11 cellular contexts compared by ENCODE assay signal in the genomic region with DNA sequence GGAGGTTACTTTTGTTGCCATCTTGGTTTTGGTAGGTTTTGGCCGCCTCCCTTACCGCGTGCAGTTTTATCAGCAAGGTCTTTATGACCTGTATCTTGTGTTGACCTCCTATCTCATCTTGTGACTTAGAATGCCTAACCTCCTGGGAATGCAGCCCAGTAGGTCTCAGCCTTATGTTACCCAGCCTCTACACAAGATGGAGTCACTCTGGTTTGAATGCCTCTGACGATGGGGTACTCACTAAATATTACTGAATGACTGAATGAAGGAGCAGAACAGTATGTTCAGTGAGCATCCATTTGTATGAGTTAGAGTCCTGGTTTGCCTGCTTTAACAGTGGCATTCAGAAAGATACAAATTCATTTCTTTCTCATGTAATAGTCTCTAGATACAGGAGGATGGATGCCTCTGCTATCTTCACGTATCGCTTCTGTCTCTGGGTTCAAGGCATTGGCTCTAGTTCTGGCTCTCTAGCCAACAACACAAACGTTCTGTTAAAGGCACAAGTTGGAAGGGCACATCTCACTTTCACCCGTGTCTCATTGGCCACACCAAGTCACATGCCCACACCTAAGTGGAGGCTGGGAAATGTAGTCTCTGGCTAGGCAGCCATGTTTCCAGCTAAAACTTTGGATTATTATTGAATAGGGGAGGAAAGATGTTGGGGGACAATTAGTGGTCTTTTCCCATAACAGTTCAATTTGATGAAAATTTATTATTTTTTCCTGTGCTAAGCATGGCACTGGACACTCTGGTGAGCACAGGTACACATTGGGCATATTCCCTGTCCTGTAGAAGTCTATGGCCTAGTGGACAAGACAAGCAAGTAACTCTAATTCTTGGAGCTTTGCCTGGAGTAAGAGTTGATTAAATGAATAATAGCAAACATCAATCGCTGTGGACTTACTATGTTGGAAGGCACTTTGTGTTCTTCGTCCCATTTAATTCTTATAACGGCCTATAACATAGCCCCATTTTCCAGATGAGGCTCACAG.
A peak's percentile ranks its signal among the peaks of the same experiment; 100 is the strongest.
DNase-seq lines count a peak whose midpoint lies in the region; ATAC-seq and TF ChIP-seq lines count a peak whose summit lies in the region.
"Had no signal": no experiment of that assay in that cellular context is flagged by ENCODE, and none has a peak within 500 bp of the region (broad histone marks: within the 10 kb centered on the region; RNA-seq: fewer than 3 reads in every experiment).

No MANE protein-coding gene starts in this region.

- no peak for TF ChIP-seq CTCF in SK-N-SH (IDR thresholded peaks at IDR 0.05)
- TF ChIP-seq CTCF in HFFc6 (IDR thresholded peaks at IDR 0.05), result no peak

- CTCF ChIA-PET in SK-N-SH (lab: Yijun Ruan, JAX), result interaction anchor here (0.7 kb wide), 1 partner anchor 8 kb away, joined by 4 read pairs; no protein-coding TSS in a partner anchor

- H2AFZ ChIP-seq in SK-N-SH (ENCODE audit: low read depth), result no peak overlapping the region

- no peak overlapping the region for H3K9ac ChIP-seq in SK-N-SH

- DNase-seq in ACHN (peak; percentile 43), H7 (peak; percentile 68), SK-N-SH (peak; percentile 55), iPS DF 4.7 (ENCODE audit: extremely low read depth, low spot score) (peak; percentile 46), HFFc6 (no peak)
- no peak for DNase-seq in activated T-helper 1 cell treated with anti-CD3 and anti-CD28 coated beads, Interleukin-12 subunit alpha, Interleukin-12 subunit beta, Interleukin-2, Interleukin-4 antibody, amounts not matched to agents 30 ng/mL and 10 ng/mL and 1 ng/mL, durations not matched to agents 14 hours and 24 hours and 36 hours (ENCODE audit: low spot score)
- DNase-seq: activated T-cell treated with anti-CD3 and anti-CD28 coated beads, Interleukin-2, amount 50 U/mL, for 4 hours had no signal

- H3K9me3 Mint-ChIP-seq in HFFc6, result peaks cover 17% of the 10 kb centered on the region
- H3K9me3 Mint-ChIP-seq in activated T-helper 1 cell treated with anti-CD3 and anti-CD28 coated beads, Interleukin-12 subunit alpha, Interleukin-12 subunit beta, Interleukin-2, Interleukin-4 antibody, amounts not matched to agents 30 ng/mL and 10 ng/mL and 1 ng/mL, durations not matched to agents 14 hours and 24 hours and 36 hours, result peaks cover 8% of the 10 kb centered on the region
- H3K9me3 Mint-ChIP-seq: natural killer cell treated with Interleukin-12 subunit alpha and Interleukin-12 subunit beta and Interleukin-15 and Interleukin-18, amount 100 ng/mL, for 72 hours had no signal

- H3K36me3 ChIP-seq in H7 (replicated peaks; ENCODE audit: control insufficient read depth, insufficient read depth, low read length) (no peaks in the 10 kb centered on the region), SK-N-SH (replicated peaks in 1 of 2; ENCODE audit: control insufficient read depth in 1 of 2, insufficient read depth in 2 of 2, low read length in 1 of 2) (no peaks in the 10 kb centered on the region)

- no peak for TF ChIP-seq EP300 in SK-N-SH (IDR thresholded peaks at IDR 0.05; ENCODE audit: borderline replicate concordance in 1 of 2, low read depth in 1 of 2, low read length in 1 of 2)

- no peaks in the 10 kb centered on the region for H3K9me3 ChIP-seq in SK-N-SH

- no peak overlapping the region for H3K4me3 ChIP-seq in H7 (ENCODE audit: insufficient read depth, low read depth, low read length)
- H3K4me3 ChIP-seq in SK-N-SH (ENCODE audit: low read depth in 2 of 2, low read length in 1 of 2), result no peak overlapping the region; a peak in 1 of 4 replicates

- H3K4me3 Mint-ChIP-seq in HFFc6, result no peak overlapping the region
- no peak overlapping the region for H3K4me3 Mint-ChIP-seq in activated T-helper 1 cell treated with anti-CD3 and anti-CD28 coated beads, Interleukin-12 subunit alpha, Interleukin-12 subunit beta, Interleukin-2, Interleukin-4 antibody, amounts not matched to agents 30 ng/mL and 10 ng/mL and 1 ng/mL, durations not matched to agents 14 hours and 24 hours and 36 hours
- H3K4me3 Mint-ChIP-seq: activated T-cell treated with anti-CD3 and anti-CD28 coated beads, Interleukin-2, amount 50 U/mL, for 4 hours; natural killer cell treated with Interleukin-12 subunit alpha and Interleukin-12 subunit beta and Interleukin-15 and Interleukin-18, amount 100 ng/mL, for 72 hours had no signal

- H3K79me2 ChIP-seq in SK-N-SH (ENCODE audit: insufficient read depth), result no peaks in the 10 kb centered on the region

- POLR2A ChIA-PET in SK-N-SH (lab: Yijun Ruan, JAX), result no interaction called here

- H3K4me1 ChIP-seq in SK-N-SH (ENCODE audit: control insufficient read depth in 1 of 2, insufficient read depth in 2 of 2, low read depth in 1 of 2, low read length in 1 of 2), result no peaks in the 10 kb centered on the region

- in situ Hi-C loops in ACHN (cut with HindIII; ENCODE audit: low pct_ligation_motif_present, low pct_unique_long_range_greater_than_20kb, low sequenced_read_pairs), result no loop called here

- intact Hi-C loops in activated T-helper 1 cell treated with anti-CD3 and anti-CD28 coated beads, Interleukin-12 subunit alpha, Interleukin-12 subunit beta, Interleukin-2, Interleukin-4 antibody, amounts not matched to agents 30 ng/mL and 10 ng/mL and 1 ng/mL, durations not matched to agents 14 hours and 24 hours and 36 hours (cut with micrococcal nuclease), result no loop called here

- WGBS in SK-N-SH (ENCODE audit: low lambda C conversion rate), result 53% methylated on average over 11 of the region's 11 CpGs

- ATAC-seq in GM18909 (IDR thresholded peaks at IDR 0.05; ENCODE audit: poor library complexity, unreplicated experiment), result no peak
- ATAC-seq in GM18861 (IDR thresholded peaks at IDR 0.05; ENCODE audit: unreplicated experiment), result no peak

- no peaks in the 10 kb centered on the region for H3K27me3 ChIP-seq in H7 (ENCODE audit: control insufficient read depth, insufficient read depth, low read length)
- H3K27me3 ChIP-seq in SK-N-SH (ENCODE audit: insufficient read depth), result no peaks in the 10 kb centered on the region

- H3K36me3 Mint-ChIP-seq in HFFc6 (ENCODE audit: low read depth), result no peaks in the 10 kb centered on the region
- no peaks in the 10 kb centered on the region for H3K36me3 Mint-ChIP-seq in activated T-helper 1 cell treated with anti-CD3 and anti-CD28 coated beads, Interleukin-12 subunit alpha, Interleukin-12 subunit beta, Interleukin-2, Interleukin-4 antibody, amounts not matched to agents 30 ng/mL and 10 ng/mL and 1 ng/mL, durations not matched to agents 14 hours and 24 hours and 36 hours (ENCODE audit: low read depth)
- H3K36me3 Mint-ChIP-seq: natural killer cell treated with Interleukin-12 subunit alpha and Interleukin-12 subunit beta and Interleukin-15 and Interleukin-18, amount 100 ng/mL, for 72 hours had no signal

- H3K27ac ChIP-seq in SK-N-SH (ENCODE audit: low read depth in 2 of 2, low read length in 1 of 2), result no peak overlapping the region
- H3K27ac ChIP-seq: epithelial cell of prostate had no signal

- no peak for TF ChIP-seq RAD21 in SK-N-SH (IDR thresholded peaks at IDR 0.05; ENCODE audit: low read length)

- no peaks in the 10 kb centered on the region for H3K27me3 Mint-ChIP-seq in HFFc6 (ENCODE audit: insufficient read depth)
- H3K27me3 Mint-ChIP-seq in activated T-helper 1 cell treated with anti-CD3 and anti-CD28 coated beads, Interleukin-12 subunit alpha, Interleukin-12 subunit beta, Interleukin-2, Interleukin-4 antibody, amounts not matched to agents 30 ng/mL and 10 ng/mL and 1 ng/mL, durations not matched to agents 14 hours and 24 hours and 36 hours (ENCODE audit: insufficient read depth), result peaks cover 5% of the 10 kb centered on the region

- no peak overlapping the region for H3K27ac Mint-ChIP-seq in HFFc6
- no peak overlapping the region for H3K27ac Mint-ChIP-seq in activated T-helper 1 cell treated with anti-CD3 and anti-CD28 coated beads, Interleukin-12 subunit alpha, Interleukin-12 subunit beta, Interleukin-2, Interleukin-4 antibody, amounts not matched to agents 30 ng/mL and 10 ng/mL and 1 ng/mL, durations not matched to agents 14 hours and 24 hours and 36 hours
- H3K27ac Mint-ChIP-seq: natural killer cell treated with Interleukin-12 subunit alpha and Interleukin-12 subunit beta and Interleukin-15 and Interleukin-18, amount 100 ng/mL, for 72 hours had no signal

- H3F3A ChIP-seq in SK-N-SH (replicated peaks; ENCODE audit: insufficient read depth), result no peaks in the 10 kb centered on the region

- H3K9me2 ChIP-seq in SK-N-SH, result no peaks in the 10 kb centered on the region

- H4K20me1 ChIP-seq in SK-N-SH (ENCODE audit: insufficient read depth), result no peaks in the 10 kb centered on the region

- H3K4me1 Mint-ChIP-seq in HFFc6 (ENCODE audit: low read depth), result no peaks in the 10 kb centered on the region
- no peaks in the 10 kb centered on the region for H3K4me1 Mint-ChIP-seq in activated T-helper 1 cell treated with anti-CD3 and anti-CD28 coated beads, Interleukin-12 subunit alpha, Interleukin-12 subunit beta, Interleukin-2, Interleukin-4 antibody, amounts not matched to agents 30 ng/mL and 10 ng/mL and 1 ng/mL, durations not matched to agents 14 hours and 24 hours and 36 hours (ENCODE audit: low read depth)

- H3K4me2 ChIP-seq in SK-N-SH, result no peak overlapping the region

TF ChIP-seq in SK-N-SH, 30 proteins besides CTCF, POLR2A, EP300 and RAD21 (continues in another document):
- TF ChIP-seq, protein P1, sequence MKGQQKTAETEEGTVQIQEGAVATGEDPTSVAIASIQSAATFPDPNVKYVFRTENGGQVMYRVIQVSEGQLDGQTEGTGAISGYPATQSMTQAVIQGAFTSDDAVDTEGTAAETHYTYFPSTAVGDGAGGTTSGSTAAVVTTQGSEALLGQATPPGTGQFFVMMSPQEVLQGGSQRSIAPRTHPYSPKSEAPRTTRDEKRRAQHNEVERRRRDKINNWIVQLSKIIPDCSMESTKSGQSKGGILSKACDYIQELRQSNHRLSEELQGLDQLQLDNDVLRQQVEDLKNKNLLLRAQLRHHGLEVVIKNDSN (IDR thresholded peaks at IDR 0.05; ENCODE audit: borderline replicate concordance, low read depth), result peak; percentile 90
- TF ChIP-seq NFIC (IDR thresholded peaks at IDR 0.05; ENCODE audit: borderline replicate concordance), result no peak
- TF ChIP-seq, protein P2, sequence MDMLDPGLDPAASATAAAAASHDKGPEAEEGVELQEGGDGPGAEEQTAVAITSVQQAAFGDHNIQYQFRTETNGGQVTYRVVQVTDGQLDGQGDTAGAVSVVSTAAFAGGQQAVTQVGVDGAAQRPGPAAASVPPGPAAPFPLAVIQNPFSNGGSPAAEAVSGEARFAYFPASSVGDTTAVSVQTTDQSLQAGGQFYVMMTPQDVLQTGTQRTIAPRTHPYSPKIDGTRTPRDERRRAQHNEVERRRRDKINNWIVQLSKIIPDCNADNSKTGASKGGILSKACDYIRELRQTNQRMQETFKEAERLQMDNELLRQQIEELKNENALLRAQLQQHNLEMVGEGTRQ (IDR thresholded peaks at IDR 0.05; ENCODE audit: borderline replicate concordance, low read depth, low read length), result peak; percentile 40; the same call in 1 of the 2 replicates
- no peak for TF ChIP-seq FOXJ3 (CRISPR knock-in tag; IDR thresholded peaks at IDR 0.05)
- TF ChIP-seq SIN3A (IDR thresholded peaks at IDR 0.05; ENCODE audit: borderline replicate concordance, low read depth, low read length), result no peak

Comparison
In these comparisons a context has a peak if more than half of its experiments do, and no peak if none do; other contexts are left out.
1. DNase-seq: peak in ACHN (single experiment), H7 (single experiment), SK-N-SH (single experiment) and iPS DF 4.7 (single experiment); none in HFFc6 (single experiment) and activated T-helper 1 cell treated with anti-CD3 and anti-CD28 coated beads, Interleukin-12 subunit alpha, Interleukin-12 subunit beta, Interleukin-2, Interleukin-4 antibody, amounts not matched to agents 30 ng/mL and 10 ng/mL and 1 ng/mL, durations not matched to agents 14 hours and 24 hours and 36 hours (single experiment).